ENCODE assay signal across 18 cellular contexts in the genomic region with DNA sequence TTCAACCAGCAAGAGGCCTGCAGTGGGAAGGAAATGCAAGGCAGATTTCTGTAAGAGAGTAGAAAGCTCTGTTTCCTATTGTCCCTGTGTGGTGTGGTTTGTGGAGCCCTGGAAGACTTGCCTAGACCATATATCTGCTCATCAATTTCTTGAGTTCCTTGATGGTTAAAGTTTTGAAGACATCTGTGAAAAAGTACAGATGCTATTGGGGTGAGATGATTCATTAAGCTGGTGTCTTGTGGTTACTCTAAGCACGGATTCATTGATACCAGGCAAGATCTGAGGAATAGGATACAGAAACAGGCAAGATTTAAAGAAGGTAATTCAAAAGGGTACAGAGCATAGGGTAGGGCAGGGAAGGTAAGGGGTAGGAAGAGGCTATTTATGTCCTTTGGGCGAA.
"Had no signal": no experiment of that assay in that cellular context is flagged by ENCODE, and none has a peak within 500 bp of the region (broad histone marks: within the 10 kb centered on the region; RNA-seq: fewer than 3 reads in every experiment).

No MANE protein-coding gene starts in this region.

- H3K9ac ChIP-seq: parathyroid adenoma had no signal

- ATAC-seq: activated CD8-positive, alpha-beta T cell treated with anti-CD3 and anti-CD28 coated beads for 36 hours; activated naive CD8-positive, alpha-beta T cell treated with anti-CD3 and anti-CD28 coated beads, Interleukin-2, amount 50 U/mL, for 24 hours; left colon; lower lobe of right lung; sciatic nerve had no signal

- H3K27ac ChIP-seq: colonic mucosa, lower lobe of right lung, parathyroid adenoma, tibial artery had no signal

- H3K4me3 ChIP-seq: colonic mucosa, lower lobe of right lung, tibial artery, uterus had no signal

- H3K27me3 ChIP-seq: colonic mucosa, tibial artery, uterus had no signal

- DNase-seq: activated B cell treated with CpG ODN at 0.5 μM for 24 hours; activated CD4-positive, alpha-beta T cell treated with anti-CD3 and anti-CD28 coated beads, Interleukin-2, amount 10 ng/mL, durations not matched to agents 24 days and 14 days; activated CD8-positive, alpha-beta T cell treated with anti-CD3 and anti-CD28 coated beads for 36 hours; activated naive CD4-positive, alpha-beta T cell treated with anti-CD3 and anti-CD28 coated beads for 36 hours; activated naive CD8-positive, alpha-beta T cell treated with anti-CD3 and anti-CD28 coated beads, Interleukin-2, amount 50 U/mL, for 24 hours; activated T-cell treated with anti-CD3 and anti-CD28 coated beads, Interleukin-2, amount 50 U/mL, for 1 hour; aorta; colonic mucosa; left colon; lower lobe of right lung; stimulated activated naive CD4-positive, alpha-beta T cell; substantia nigra; T-helper 1 cell; T-helper 9 cell; tibial artery; uterus had no signal

- H3K36me3 ChIP-seq: colonic mucosa, lower lobe of right lung, tibial artery, uterus had no signal

- H3K4me1 ChIP-seq: colonic mucosa, parathyroid adenoma, uterus had no signal

- H3K9me3 ChIP-seq: colonic mucosa, lower lobe of right lung, tibial artery, uterus had no signal
